20 cellular contexts compared by ENCODE assay signal in the genomic region with DNA sequence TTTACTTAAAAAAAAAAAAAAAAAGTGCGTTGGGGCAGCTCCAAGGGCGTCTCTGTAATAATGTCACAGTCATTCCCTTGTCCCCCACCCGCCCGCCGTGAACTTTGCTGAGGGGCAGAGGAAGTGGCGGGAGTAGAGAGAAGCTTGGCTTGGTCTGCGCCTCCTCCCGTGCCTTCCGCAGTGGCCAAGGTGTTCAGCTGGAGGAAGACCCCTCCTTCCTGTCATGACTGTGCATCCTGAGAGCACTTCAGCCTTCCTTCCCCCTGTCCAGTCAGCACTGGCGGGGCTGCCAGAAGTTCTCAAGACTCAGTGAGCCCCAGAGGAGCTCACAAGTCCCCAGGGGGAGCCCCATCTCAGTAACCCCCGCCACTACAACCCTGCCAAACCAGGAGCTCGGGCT.
"Had no signal": no experiment of that assay in that cellular context is flagged by ENCODE, and none has a peak within 500 bp of the region (broad histone marks: within the 10 kb centered on the region; RNA-seq: fewer than 3 reads in every experiment).

No MANE protein-coding gene starts in this region.

- H3K9me3 ChIP-seq: esophagus muscularis mucosa, gastroesophageal sphincter, neutrophil, suprapubic skin, thyroid gland had no signal

- H3K4me3 Mint-ChIP-seq: nephron progenitor cell, type B pancreatic cell had no signal

- H3K27ac ChIP-seq: coronary artery, epithelial cell of prostate, esophagus muscularis mucosa, gastroesophageal sphincter, neutrophil, suprapubic skin, thyroid gland had no signal

- H3K36me3 ChIP-seq: neutrophil, thyroid gland had no signal

- DNase-seq: dorsolateral prefrontal cortex; effector CD8-positive, alpha-beta T cell; glutamatergic neuron; kidney; left cardiac atrium; left ventricle myocardium superior; naive thymus-derived CD4-positive, alpha-beta T cell; nephron progenitor cell; small intestine; stimulated activated CD4-positive, alpha-beta T cell treated with anti-CD3 and anti-CD28 coated beads, Interleukin-12 subunit alpha, Interleukin-12 subunit beta, amount 100 ng/mL, for 4 hours; stimulated activated naive CD8-positive, alpha-beta T cell treated with anti-CD3 and anti-CD28 coated beads, Interleukin-15, Interleukin-2, amounts not matched to agents 100 U/mL and 50 U/mL, for 24 hours; thyroid gland had no signal

- H3K27me3 ChIP-seq: dorsolateral prefrontal cortex, esophagus muscularis mucosa, gastroesophageal sphincter, neutrophil, suprapubic skin, thyroid gland had no signal

- H3K27me3 Mint-ChIP-seq: naive thymus-derived CD4-positive, alpha-beta T cell; type B pancreatic cell had no signal

- H3K4me1 ChIP-seq: gastroesophageal sphincter had no signal

- ATAC-seq: gastroesophageal sphincter; left cardiac atrium; left ventricle myocardium superior; naive thymus-derived CD4-positive, alpha-beta T cell; stimulated activated naive CD8-positive, alpha-beta T cell treated with anti-CD3 and anti-CD28 coated beads, Interleukin-15, Interleukin-2, amounts not matched to agents 100 U/mL and 50 U/mL, for 24 hours had no signal

- H3K9me3 Mint-ChIP-seq: naive thymus-derived CD4-positive, alpha-beta T cell; nephron progenitor cell; type B pancreatic cell had no signal

- H3K27ac Mint-ChIP-seq: nephron progenitor cell, type B pancreatic cell had no signal

- H3K4me3 ChIP-seq: coronary artery, dorsolateral prefrontal cortex, esophagus muscularis mucosa, gastroesophageal sphincter, lung, suprapubic skin, thyroid gland had no signal
